In genomic region chr17:72693147-72693878, GRCh38 we compare ENCODE assay signal across 21 cellular contexts.
"Had no signal": no experiment of that assay in that cellular context is flagged by ENCODE, and none has a peak within 500 bp of the region (broad histone marks: within the 10 kb centered on the region; RNA-seq: fewer than 3 reads in every experiment).

No MANE protein-coding gene starts in this region.

- H3K36me3 ChIP-seq: gastrocnemius medialis, thyroid gland had no signal

- DNase-seq: activated B cell treated with CpG ODN at 0.5 μM for 24 hours; activated CD4-positive, alpha-beta memory T cell treated with anti-CD3 and anti-CD28 coated beads for 36 hours; activated CD4-positive, alpha-beta T cell treated with anti-CD3 and anti-CD28 coated beads for 4 hours; activated gamma-delta T cell treated with Interleukin-2 at 50 U/mL for 16 hours; activated T-cell treated with anti-CD3 and anti-CD28 coated beads for 4 hours; effector memory CD8-positive, alpha-beta T cell; gastrocnemius medialis; head of caudate nucleus; mesendoderm; naive thymus-derived CD8-positive, alpha-beta T cell; retina; stimulated activated CD4-positive, alpha-beta T cell treated with anti-CD3 and anti-CD28 coated beads, Interleukin-12 subunit alpha, Interleukin-12 subunit beta, amount 100 ng/mL, for 4 hours; stimulated activated CD4-positive, alpha-beta T cell treated with anti-CD3 and anti-CD28 coated beads, Interleukin-1b, Interleukin-23, amount 100 ng/mL, for 48 hours; stimulated activated CD8-positive, alpha-beta memory T cell treated with anti-CD3 and anti-CD28 coated beads, Interleukin-4, amount 100 ng/mL, for 48 hours; stimulated activated naive CD4-positive, alpha-beta T cell treated with Interleukin-2 at 50 U/mL for 16 hours; T-helper 1 cell; T-helper 9 cell; thyroid gland had no signal

- H3K9me3 ChIP-seq: gastrocnemius medialis, neutrophil, thyroid gland had no signal

- H3K27me3 Mint-ChIP-seq: activated B cell treated with CpG ODN at 0.5 μM for 24 hours; activated CD4-positive, alpha-beta memory T cell treated with anti-CD3 and anti-CD28 coated beads for 36 hours; effector memory CD8-positive, alpha-beta T cell; naive thymus-derived CD8-positive, alpha-beta T cell had no signal

- H3K27ac ChIP-seq: gastrocnemius medialis, neutrophil, thyroid gland had no signal

- H3K4me1 Mint-ChIP-seq: activated B cell treated with CpG ODN at 0.5 μM for 24 hours had no signal

- H3K4me3 ChIP-seq: gastrocnemius medialis, thyroid gland had no signal

- ATAC-seq: activated naive CD4-positive, alpha-beta T cell treated with anti-CD3 and anti-CD28 coated beads, Interleukin-2, amount 50 U/mL, for 72 hours; effector memory CD8-positive, alpha-beta T cell; gastrocnemius medialis; naive thymus-derived CD8-positive, alpha-beta T cell had no signal

- H3K9me3 Mint-ChIP-seq: activated B cell treated with CpG ODN at 0.5 μM for 24 hours; activated CD4-positive, alpha-beta memory T cell treated with anti-CD3 and anti-CD28 coated beads for 36 hours; activated naive CD4-positive, alpha-beta T cell treated with anti-CD3 and anti-CD28 coated beads, Interleukin-2, amount 50 U/mL, for 72 hours; activated T-helper 1 cell treated with anti-CD3 and anti-CD28 coated beads, Interleukin-12 subunit alpha, Interleukin-12 subunit beta, Interleukin-2, Interleukin-4 antibody, amounts not matched to agents 30 ng/mL and 10 ng/mL and 1 ng/mL, durations not matched to agents 14 hours and 24 hours and 36 hours; effector memory CD8-positive, alpha-beta T cell; naive thymus-derived CD8-positive, alpha-beta T cell had no signal

- H3K36me3 Mint-ChIP-seq: activated CD4-positive, alpha-beta memory T cell treated with anti-CD3 and anti-CD28 coated beads for 36 hours; activated naive CD4-positive, alpha-beta T cell treated with anti-CD3 and anti-CD28 coated beads, Interleukin-2, amount 50 U/mL, for 72 hours had no signal

- H3K4me1 ChIP-seq: gastrocnemius medialis, thyroid gland had no signal

- H3K27ac Mint-ChIP-seq: activated B cell treated with CpG ODN at 0.5 μM for 24 hours; activated CD4-positive, alpha-beta memory T cell treated with anti-CD3 and anti-CD28 coated beads for 36 hours; activated T-helper 1 cell treated with anti-CD3 and anti-CD28 coated beads, Interleukin-12 subunit alpha, Interleukin-12 subunit beta, Interleukin-2, Interleukin-4 antibody, amounts not matched to agents 30 ng/mL and 10 ng/mL and 1 ng/mL, durations not matched to agents 14 hours and 24 hours and 36 hours; effector memory CD8-positive, alpha-beta T cell; naive thymus-derived CD8-positive, alpha-beta T cell had no signal

- H3K27me3 ChIP-seq: gastrocnemius medialis, neutrophil, thyroid gland had no signal

- H3K4me3 Mint-ChIP-seq: activated B cell treated with CpG ODN at 0.5 μM for 24 hours; activated CD4-positive, alpha-beta memory T cell treated with anti-CD3 and anti-CD28 coated beads for 36 hours; activated T-helper 1 cell treated with anti-CD3 and anti-CD28 coated beads, Interleukin-12 subunit alpha, Interleukin-12 subunit beta, Interleukin-2, Interleukin-4 antibody, amounts not matched to agents 30 ng/mL and 10 ng/mL and 1 ng/mL, durations not matched to agents 14 hours and 24 hours and 36 hours; effector memory CD8-positive, alpha-beta T cell; naive thymus-derived CD8-positive, alpha-beta T cell had no signal
